ENCODE assay signal across 6 cellular contexts in genomic region chr5:151176268-151176667, GRCh38. TPM values are rescaled to one million over a fixed set of nuclear protein-coding genes. Genes with fewer than 3 reads are reported as not detected.
DNase-seq lines count a peak whose midpoint lies in the region; ATAC-seq and TF ChIP-seq lines count a peak whose summit lies in the region.
"Not testable (repeated sequence)": the region's sequence is repeated elsewhere in the genome, so short reads cannot be mapped to it uniquely, and the experiment has no call there.

No MANE protein-coding gene starts in this region.

- H3K27ac Mint-ChIP-seq in CD8-positive, alpha-beta T cell, result peak overlapping the region; percentile 55

- peak in 1 of 7 experiments; percentile 21 for DNase-seq in CD8-positive, alpha-beta T cell
- DNase-seq in activated CD8-positive, alpha-beta memory T cell treated with anti-CD3 and anti-CD28 coated beads for 24 hours, result peak; percentile 17
- DNase-seq in islet precursor cell (peak; percentile 2), sigmoid colon (peak; percentile 20)
- DNase-seq in stimulated activated CD8-positive, alpha-beta memory T cell treated with anti-CD3 and anti-CD28 coated beads, Interleukin-4, amount 100 ng/mL, for 48 hours, result peak; percentile 8

- not testable (repeated sequence) for H3K9me3 ChIP-seq in CD8-positive, alpha-beta T cell (ENCODE audit: low read length); SU-DHL-6 (ENCODE audit: insufficient read depth, low read length); sigmoid colon

- H3K27me3 Mint-ChIP-seq in CD8-positive, alpha-beta T cell (ENCODE audit: low read depth), result not testable (repeated sequence)

- ATAC-seq in CD8-positive, alpha-beta T cell, result not testable (repeated sequence)

- not testable (repeated sequence) for H3K9ac ChIP-seq in SU-DHL-6 (ENCODE audit: low read length)

- intact Hi-C loops in CD8-positive, alpha-beta T cell (cut with DNase I, micrococcal nuclease); sigmoid colon (cut with DNase I): not testable (repeated sequence)

- H3K4me3 ChIP-seq in CD8-positive, alpha-beta T cell (ENCODE audit: low read depth, low read length); SU-DHL-6 (ENCODE audit: insufficient read depth, low read length, poor library complexity, severe bottlenecking); sigmoid colon: not testable (repeated sequence)

- POLR2A ChIA-PET in CD8-positive, alpha-beta T cell (lab: Charles Lee), result interaction anchor here (0.7 kb wide), 1 partner anchor 44 kb away, joined by 4 read pairs; no protein-coding TSS in a partner anchor

- not testable (repeated sequence) for H3K27ac ChIP-seq in CD8-positive, alpha-beta T cell (ENCODE audit: low read depth, low read length); sigmoid colon
- H3K27ac ChIP-seq in SU-DHL-6 (ENCODE audit: low read depth, low read length), result peak overlapping the region; percentile 28; the same call in 1 of the 2 replicates

- 57 to 94% methylated on average over 5 of the region's 5 CpGs for WGBS in sigmoid colon, 2 donors

- TF ChIP-seq EP300 in sigmoid colon (IDR thresholded peaks at IDR 0.05), result not testable (repeated sequence)

- CTCF ChIA-PET in CD8-positive, alpha-beta T cell (lab: Charles Lee), result interaction anchor here (0.9 to 2.6 kb wide), 5 partner anchors 11 to 124 kb away, joined by 3 to 12 read pairs (median 7); no protein-coding TSS in a partner anchor

- H2AFZ ChIP-seq in SU-DHL-6 (ENCODE audit: low read depth, low read length, severe bottlenecking), result not testable (repeated sequence)

- H3K9me3 Mint-ChIP-seq in CD8-positive, alpha-beta T cell, result not testable (repeated sequence)

- H3K36me3 Mint-ChIP-seq in CD8-positive, alpha-beta T cell, result peaks cover 37% of the 10 kb centered on the region

- TF ChIP-seq POLR2A in sigmoid colon (IDR thresholded peaks at IDR 0.05), result not testable (repeated sequence)

- H3K79me2 ChIP-seq in SU-DHL-6 (ENCODE audit: insufficient read depth, low read length), result not testable (repeated sequence)

- H3K27me3 ChIP-seq in CD8-positive, alpha-beta T cell (ENCODE audit: insufficient read depth, low read length); SU-DHL-6 (ENCODE audit: low read length); sigmoid colon: not testable (repeated sequence)

- H3K4me1 ChIP-seq in CD8-positive, alpha-beta T cell (ENCODE audit: insufficient read depth, low read length), result not testable (repeated sequence)
- peaks cover 0 to 12% (median 9%) of the 10 kb centered on the region in 4 donors for H3K4me1 ChIP-seq in sigmoid colon

- peaks cover 53% of the 10 kb centered on the region for H3F3A ChIP-seq in SU-DHL-6 (ENCODE audit: insufficient read depth)

- H3K4me2 ChIP-seq in SU-DHL-6 (ENCODE audit: low read depth, low read length, poor library complexity, severe bottlenecking), result not testable (repeated sequence)

- H3K4me1 Mint-ChIP-seq in CD8-positive, alpha-beta T cell (ENCODE audit: low read depth), result peaks cover 28% of the 10 kb centered on the region

- not testable (repeated sequence) for TF ChIP-seq CTCF in CD8-positive, alpha-beta T cell (IDR thresholded peaks at IDR 0.05); SU-DHL-6 (IDR thresholded peaks at IDR 0.05; ENCODE audit: insufficient read depth, low read length, poor library complexity, severe bottlenecking); sigmoid colon (IDR thresholded peaks at IDR 0.05)

- H4K20me1 ChIP-seq in SU-DHL-6 (ENCODE audit: low read depth, low read length), result not testable (repeated sequence)

- not testable (repeated sequence) for H3K9me2 ChIP-seq in SU-DHL-6 (replicated peaks; ENCODE audit: insufficient read depth, low read length)

- peaks cover 13% of the 10 kb centered on the region for H3K36me3 ChIP-seq in CD8-positive, alpha-beta T cell (ENCODE audit: insufficient read depth, low read length)
- not testable (repeated sequence) for H3K36me3 ChIP-seq in SU-DHL-6 (ENCODE audit: low read length)
- H3K36me3 ChIP-seq in sigmoid colon, result peaks cover 0 to 32% (median 9%) of the 10 kb centered on the region in 4 donors

- not testable (repeated sequence) for H3K4me3 Mint-ChIP-seq in CD8-positive, alpha-beta T cell

RNA-seq across cellular contexts. Expression of gene ANXA6, which starts 18.7 kb away (rescaled TPM):
- 10 to 100 TPM; 83.5 to 89.4 TPM for total RNA-seq in CD8-positive, alpha-beta T cell
- 100 to 1,000 TPM; 233 to 333 (median 259) TPM for total RNA-seq in sigmoid colon
- polyA plus RNA-seq in sigmoid colon, result 100 to 1,000 TPM in 1 of 3 donors, 10 to 100 TPM in 2; 22.9 to 121 (median 45.0) TPM

RNA-seq across cellular contexts. Expression of gene CCDC69, which starts 47.6 kb away (rescaled TPM):
- total RNA-seq in CD8-positive, alpha-beta T cell, result 10 to 100 TPM; 96.3 to 98.5 TPM
- 100 to 1,000 TPM; 199 to 342 (median 258) TPM for total RNA-seq in sigmoid colon
- polyA plus RNA-seq in sigmoid colon, result 10 to 100 TPM in 2 of 3 donors, 1 to 10 TPM in 1; 6.0 to 48.7 (median 43.2) TPM
